Comparison of ENCODE assay signal across 11 cellular contexts in genomic region chr3:16406175-16406574, GRCh38.
"Had no signal": no experiment of that assay in that cellular context is flagged by ENCODE, and none has a peak within 500 bp of the region (broad histone marks: within the 10 kb centered on the region; RNA-seq: fewer than 3 reads in every experiment).

No MANE protein-coding gene starts in this region.

- H3K27me3 ChIP-seq: neutrophil, tibial artery, uterus had no signal

- H3K36me3 ChIP-seq: neutrophil, uterus had no signal

- H3K4me3 ChIP-seq: skin epidermis, tibial artery, uterus had no signal

- H3K9me3 ChIP-seq: neutrophil, tibial artery, uterus had no signal

- H3K4me1 ChIP-seq: uterus had no signal

- H3K27ac ChIP-seq: epithelial cell of prostate, neutrophil, tibial artery, uterus had no signal

- ATAC-seq: effector memory CD8-positive, alpha-beta T cell had no signal

- DNase-seq: activated CD4-positive, alpha-beta T cell treated with anti-CD3 and anti-CD28 coated beads, Interleukin-2, amount 10 ng/mL, durations not matched to agents 7 days and 5 days; activated CD8-positive, alpha-beta memory T cell treated with anti-CD3 and anti-CD28 coated beads for 24 hours; caudate nucleus; effector memory CD8-positive, alpha-beta T cell; hippocampal formation; kidney glomerular epithelial cell; tibial artery; uterus had no signal
